In genomic region chr2:181943411-181944124, GRCh38 we compare ENCODE assay signal across 19 cellular contexts. TPM values are rescaled to one million over a fixed set of nuclear protein-coding genes. Genes with fewer than 3 reads are reported as not detected.
DNase-seq lines count a peak whose midpoint lies in the region; ATAC-seq and TF ChIP-seq lines count a peak whose summit lies in the region.
"Had no signal": no experiment of that assay in that cellular context is flagged by ENCODE, and none has a peak within 500 bp of the region (broad histone marks: within the 10 kb centered on the region; RNA-seq: fewer than 3 reads in every experiment).

No MANE protein-coding gene starts in this region.

- DNase-seq in NCI-H146 (lab: John Stamatoyannopoulos, UW) (peak; percentile 31), NCI-H146 treated with DMSO at 0.1 percent for 48 hours (lab: John Stamatoyannopoulos, UW; ENCODE audit: unreplicated experiment) (no peak), left lung (no peak), neural crest cell (ENCODE audit: low read depth, low spot score) (no peak), NCI-H82 (lab: John Stamatoyannopoulos, UW) (no peak), cardiac septum (ENCODE audit: low spot score) (no peak)
- DNase-seq: BE2C; CD4-positive, alpha-beta T cell; DMS79; KBM-7; MV-4-11; NCI-H1417 treated with DMSO at 0.1 percent for 48 hours; NCI-H2081; NCI-H774 had no signal

- no peaks in the 10 kb centered on the region for H3K27me3 ChIP-seq in left lung
- H3K27me3 ChIP-seq: BE2C, SJSA1 had no signal

- no peak overlapping the region for H3K4me3 ChIP-seq in left lung
- H3K4me3 ChIP-seq: GM12878, SJSA1 had no signal

- no peak overlapping the region for H3K4me3 Mint-ChIP-seq in neural crest cell
- H3K4me3 Mint-ChIP-seq: CD4-positive, alpha-beta T cell had no signal

- H3K4me1 Mint-ChIP-seq in neural crest cell: peaks cover 31% of the 10 kb centered on the region

- H3K9me3 Mint-ChIP-seq in neural crest cell: peaks cover 20% of the 10 kb centered on the region
- H3K9me3 Mint-ChIP-seq: CD4-positive, alpha-beta T cell had no signal

- H3K36me3 Mint-ChIP-seq in neural crest cell (ENCODE audit: low read depth): peaks cover 7% of the 10 kb centered on the region

- ATAC-seq in left lung (peak; percentile 91), GM21737 (IDR thresholded peaks at IDR 0.05; ENCODE audit: unreplicated experiment) (no peak), HG03460 (IDR thresholded peaks at IDR 0.05; ENCODE audit: unreplicated experiment) (no peak)
- ATAC-seq: GM12878 had no signal

- intact Hi-C loops in left lung (cut with DNase I) (no loop called here), cardiac septum (cut with DNase I) (no loop called here)

- H3K27me3 Mint-ChIP-seq in neural crest cell (ENCODE audit: low read depth): no peaks in the 10 kb centered on the region

- H3K27ac Mint-ChIP-seq in neural crest cell (ENCODE audit: unreplicated experiment): peak overlapping the region; percentile 24
- H3K27ac Mint-ChIP-seq: CD4-positive, alpha-beta T cell had no signal

- TF ChIP-seq CTCF in left lung (IDR thresholded peaks at IDR 0.05): no peak
- no peak for TF ChIP-seq CTCF in neural crest cell (conservative IDR thresholded peaks at IDR 0.05)

- H3K9me3 ChIP-seq in left lung: no peaks in the 10 kb centered on the region
- H3K9me3 ChIP-seq: BE2C, SJSA1 had no signal

- H3K4me1 ChIP-seq in left lung: peaks cover 0 to 9% of the 10 kb centered on the region in 2 donors
- H3K4me1 ChIP-seq: BE2C had no signal

- H3K36me3 ChIP-seq in left lung: no peaks in the 10 kb centered on the region
- H3K36me3 ChIP-seq: BE2C, SJSA1 had no signal

- peak overlapping the region in 1 of 2 donors; percentile 66 for H3K27ac ChIP-seq in left lung
- H3K27ac ChIP-seq: 22Rv1, SJSA1 had no signal

RNA-seq across cellular contexts. Expression of gene PPP1R1C, which starts 42.1 kb away (rescaled TPM):
- total RNA-seq in left lung (10 to 100 TPM in 1 of 2 donors, under 1 TPM in 1; 0.79 to 11.8 TPM), neural crest cell (1.7 and 2.2 TPM in 2 replicates), cardiac septum (29.6 TPM)
- total RNA-seq: CD4-positive, alpha-beta T cell had no signal

RNA-seq across cellular contexts. Expression of gene ITPRID2, which starts 52.0 kb away (rescaled TPM):
- total RNA-seq in left lung (100 to 1,000 TPM; 162 to 175 TPM), neural crest cell (115 and 133 TPM in 2 replicates), cardiac septum (80.8 TPM)
